27 cellular contexts compared by ENCODE assay signal in genomic region chr14:62118871-62119270, GRCh38.
DNase-seq lines count a peak whose midpoint lies in the region; ATAC-seq, FAIRE-seq and TF ChIP-seq lines count a peak whose summit lies in the region.
"Had no signal": no experiment of that assay in that cellular context is flagged by ENCODE, and none has a peak within 500 bp of the region (broad histone marks: within the 10 kb centered on the region; RNA-seq: fewer than 3 reads in every experiment).

No MANE protein-coding gene starts in this region.

- H3K9ac ChIP-seq in OCI-LY3 (ENCODE audit: low read length), result no peak overlapping the region
- H3K9ac ChIP-seq in keratinocyte (ENCODE audit: control insufficient read depth, extremely low read depth, insufficient read depth, low read length), result no peak overlapping the region

- H3K4me2 ChIP-seq in OCI-LY3 (ENCODE audit: low read length), result peak overlapping the region; percentile 57
- no peak overlapping the region for H3K4me2 ChIP-seq in keratinocyte (ENCODE audit: control insufficient read depth, extremely low read depth, insufficient read depth, low read depth, low read length)

- H3K4me1 Mint-ChIP-seq in natural killer cell, result peaks cover 12 to 18% of the 10 kb centered on the region in 2 donors
- H3K4me1 Mint-ChIP-seq in natural killer cell treated with Interleukin-12 subunit alpha and Interleukin-12 subunit beta and Interleukin-15 and Interleukin-18, amount 100 ng/mL, for 72 hours (ENCODE audit: low read depth in 2 of 2), result peaks cover 7 to 14% of the 10 kb centered on the region in 2 donors
- H3K4me1 Mint-ChIP-seq in type B pancreatic cell (ENCODE audit: unreplicated experiment), result peaks cover 5% of the 10 kb centered on the region

- H3K27me3 ChIP-seq in OCI-LY3 (ENCODE audit: low read depth, low read length), result peaks cover 26% of the 10 kb centered on the region
- H3K27me3 ChIP-seq in keratinocyte (ENCODE audit: control insufficient read depth, extremely low read depth, insufficient read depth, low read length), result peaks cover 51% of the 10 kb centered on the region

- dilution Hi-C loops in keratinocyte (cut with MboI; ENCODE audit: extremely low pct_ligation_motif_present, low sequenced_read_pairs), result no loop called here

- intact Hi-C loops in natural killer cell (cut with micrococcal nuclease), result loop anchor here (5.0 kb wide), 1 partner anchor 42 kb away; no protein-coding TSS in a partner anchor

- DNase-seq in natural killer cell (no peak), keratinocyte (ENCODE audit: low read depth, low spot score) (no peak), type B pancreatic cell (ENCODE audit: extremely low spot score, unreplicated experiment) (no peak), SKM-1 (lab: John Stamatoyannopoulos, UW; ENCODE audit: unreplicated experiment) (no peak)
- DNase-seq in natural killer cell treated with Interleukin-12 subunit alpha and Interleukin-12 subunit beta and Interleukin-15 and Interleukin-18, amount 100 ng/mL, for 72 hours (ENCODE audit: low spot score), result no peak
- DNase-seq: 8988T, ACHN, Calu3, DND-41, GOT3, HFFc6, MV-4-11, NCI-H1105, NCI-H146, NCI-H1930, NCI-H2107, NCI-H526 treated with DMSO at 0.1 percent for 48 hours, Right ventricle myocardium superior, RPMI8226 had no signal

- H3K36me3 ChIP-seq in OCI-LY3 (replicated peaks; ENCODE audit: low read depth, low read length), result no peaks in the 10 kb centered on the region
- no peaks in the 10 kb centered on the region for H3K36me3 ChIP-seq in keratinocyte (ENCODE audit: control insufficient read depth in 2 of 2, extremely low read depth in 1 of 2, insufficient read depth in 2 of 2, low read length in 2 of 2)
- H3K36me3 ChIP-seq: HAP-1, SJSA1 had no signal

- H3K4me3 Mint-ChIP-seq in natural killer cell, result peak overlapping the region; percentile 84
- no peak overlapping the region for H3K4me3 Mint-ChIP-seq in natural killer cell treated with Interleukin-12 subunit alpha and Interleukin-12 subunit beta and Interleukin-15 and Interleukin-18, amount 100 ng/mL, for 72 hours
- H3K4me3 Mint-ChIP-seq in type B pancreatic cell, result peak overlapping the region; percentile 63
- H3K4me3 Mint-ChIP-seq: HFFc6 had no signal

- H2AFZ ChIP-seq in OCI-LY3 (ENCODE audit: low read depth, low read length) (no peak overlapping the region), keratinocyte (ENCODE audit: control insufficient read depth, low read length) (no peak overlapping the region)

- peaks cover 42% of the 10 kb centered on the region for H3K4me1 ChIP-seq in OCI-LY3 (ENCODE audit: low read length)
- H3K4me1 ChIP-seq in keratinocyte (ENCODE audit: control insufficient read depth, extremely low read depth, insufficient read depth, low read length), result no peaks in the 10 kb centered on the region
- H3K4me1 ChIP-seq: HAP-1 had no signal

- H3K27ac ChIP-seq in OCI-LY3 (ENCODE audit: low read length) (peak overlapping the region; percentile 30), keratinocyte (ENCODE audit: control insufficient read depth, insufficient read depth, low read length) (no peak overlapping the region)
- H3K27ac ChIP-seq: SJSA1 had no signal

- H3K9me3 Mint-ChIP-seq in natural killer cell (no peaks in the 10 kb centered on the region), type B pancreatic cell (no peaks in the 10 kb centered on the region)
- H3K9me3 Mint-ChIP-seq in natural killer cell treated with Interleukin-12 subunit alpha and Interleukin-12 subunit beta and Interleukin-15 and Interleukin-18, amount 100 ng/mL, for 72 hours, result no peaks in the 10 kb centered on the region
- H3K9me3 Mint-ChIP-seq: HFFc6 had no signal

- H3K9me1 ChIP-seq in keratinocyte (ENCODE audit: control insufficient read depth, extremely low read depth, insufficient read depth, low read length), result no peaks in the 10 kb centered on the region

- ATAC-seq in natural killer cell (no peak), GM21360 (IDR thresholded peaks at IDR 0.05; ENCODE audit: unreplicated experiment) (no peak), GM18517 (IDR thresholded peaks at IDR 0.05; ENCODE audit: unreplicated experiment) (no peak)
- no peak for ATAC-seq in natural killer cell treated with Interleukin-12 subunit alpha and Interleukin-12 subunit beta and Interleukin-15 and Interleukin-18, amount 100 ng/mL, for 72 hours
- ATAC-seq: GM12878, HepG2, K562 had no signal

- H3K9me3 ChIP-seq in OCI-LY3 (ENCODE audit: insufficient read depth, low read length) (no peaks in the 10 kb centered on the region), keratinocyte (ENCODE audit: control insufficient read depth, low read depth, low read length) (no peaks in the 10 kb centered on the region)
- H3K9me3 ChIP-seq: HAP-1 had no signal

- H3K79me2 ChIP-seq in OCI-LY3 (ENCODE audit: low read length), result no peaks in the 10 kb centered on the region
- no peaks in the 10 kb centered on the region for H3K79me2 ChIP-seq in keratinocyte (ENCODE audit: control insufficient read depth, insufficient read depth, low read length)

- peak; percentile 39 for FAIRE-seq in keratinocyte (lab: Jason Lieb, UNC)
- FAIRE-seq: GM12878, HepG2, K562 had no signal

- peaks cover 19 to 61% of the 10 kb centered on the region in 2 donors for H3K27me3 Mint-ChIP-seq in natural killer cell (ENCODE audit: low read depth in 2 of 2)
- H3K27me3 Mint-ChIP-seq in natural killer cell treated with Interleukin-12 subunit alpha and Interleukin-12 subunit beta and Interleukin-15 and Interleukin-18, amount 100 ng/mL, for 72 hours, result peaks cover 26 to 57% of the 10 kb centered on the region in 2 donors
- H3K27me3 Mint-ChIP-seq in type B pancreatic cell, result peaks cover 84% of the 10 kb centered on the region

- TF ChIP-seq CTCF in natural killer cell (IDR thresholded peaks at IDR 0.05) (no peak), OCI-LY3 (IDR thresholded peaks at IDR 0.05; ENCODE audit: low read depth, low read length) (no peak), keratinocyte (optimal IDR thresholded peaks at IDR 0.05 in 1 of 3, IDR thresholded peaks at IDR 0.05 in 1 of 3, conservative IDR thresholded peaks at IDR 0.05 in 1 of 3; ENCODE audit: extremely low read depth in 1 of 3, insufficient read depth in 2 of 3, low read length in 3 of 3) (no peak), type B pancreatic cell (conservative IDR thresholded peaks at IDR 0.05) (no peak)

- H3K27ac Mint-ChIP-seq in natural killer cell, result no peak overlapping the region
- no peak overlapping the region for H3K27ac Mint-ChIP-seq in natural killer cell treated with Interleukin-12 subunit alpha and Interleukin-12 subunit beta and Interleukin-15 and Interleukin-18, amount 100 ng/mL, for 72 hours
- no peak overlapping the region for H3K27ac Mint-ChIP-seq in type B pancreatic cell
- H3K27ac Mint-ChIP-seq: HFFc6 had no signal

- H3K4me3 ChIP-seq in OCI-LY3 (ENCODE audit: low read length) (peak overlapping the region; percentile 21), keratinocyte (ENCODE audit: control insufficient read depth in 2 of 3, extremely low read depth in 1 of 3, insufficient read depth in 2 of 3, low read depth in 1 of 3, low read length in 3 of 3) (no peak overlapping the region)
- H3K4me3 ChIP-seq: GM12878, HAP-1, K562, SJSA1 had no signal

- H4K20me1 ChIP-seq in OCI-LY3 (ENCODE audit: insufficient read depth, low read length) (no peaks in the 10 kb centered on the region), keratinocyte (ENCODE audit: control insufficient read depth, extremely low read depth, insufficient read depth, low read length) (no peaks in the 10 kb centered on the region)

- H3K36me3 Mint-ChIP-seq in natural killer cell (no peaks in the 10 kb centered on the region), type B pancreatic cell (no peaks in the 10 kb centered on the region)
- no peaks in the 10 kb centered on the region for H3K36me3 Mint-ChIP-seq in natural killer cell treated with Interleukin-12 subunit alpha and Interleukin-12 subunit beta and Interleukin-15 and Interleukin-18, amount 100 ng/mL, for 72 hours
